Comparison of ENCODE assay signal across 7 cellular contexts in the genomic region with DNA sequence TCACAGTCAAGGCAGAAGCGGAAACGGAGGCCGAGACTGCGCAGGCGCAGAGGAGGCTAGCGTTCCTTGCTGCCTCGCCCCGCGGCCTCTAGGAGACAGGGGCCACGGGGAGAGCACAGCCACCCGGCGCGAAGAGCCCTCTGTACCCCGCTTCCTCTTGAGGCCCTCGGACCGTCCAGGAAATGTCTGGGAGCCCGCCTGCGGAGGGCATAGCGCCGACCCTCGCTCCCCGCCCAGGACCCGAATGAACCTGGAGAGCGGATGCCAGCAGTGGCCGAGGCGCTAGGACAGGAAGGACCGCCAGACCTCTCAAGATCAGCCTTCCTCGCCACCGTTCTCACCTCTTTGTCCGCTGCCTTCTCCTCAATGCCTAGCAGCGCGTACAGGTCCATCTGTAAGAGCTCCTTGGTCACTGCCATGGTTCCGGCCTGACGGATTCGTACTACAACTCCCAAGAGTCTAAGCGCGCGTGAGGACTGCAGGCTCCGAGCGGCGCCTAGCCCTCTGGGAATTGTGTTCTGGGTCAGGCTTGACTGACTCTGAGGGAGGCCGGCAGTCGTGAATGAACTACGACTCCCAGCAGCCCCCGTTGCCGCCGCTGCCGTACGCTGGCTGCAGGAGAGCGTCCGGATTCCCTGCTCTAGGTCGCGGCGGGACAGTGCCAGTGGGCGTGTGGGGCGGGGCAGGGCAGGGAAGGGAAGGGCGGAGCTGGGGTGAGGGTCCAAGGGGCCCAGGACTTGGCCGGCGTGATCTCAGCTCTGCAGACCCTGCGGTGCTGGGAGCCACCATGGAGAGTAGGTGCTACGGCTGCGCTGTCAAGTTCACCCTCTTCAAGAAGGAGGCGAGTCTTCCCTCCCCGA. TPM values are rescaled to one million over a fixed set of nuclear protein-coding genes. Genes with fewer than 3 reads are reported as not detected.
A peak's percentile ranks its signal among the peaks of the same experiment; 100 is the strongest.
DNase-seq lines count a peak whose midpoint lies in the region; ATAC-seq, FAIRE-seq and TF ChIP-seq lines count a peak whose summit lies in the region.

A gene with protein sequence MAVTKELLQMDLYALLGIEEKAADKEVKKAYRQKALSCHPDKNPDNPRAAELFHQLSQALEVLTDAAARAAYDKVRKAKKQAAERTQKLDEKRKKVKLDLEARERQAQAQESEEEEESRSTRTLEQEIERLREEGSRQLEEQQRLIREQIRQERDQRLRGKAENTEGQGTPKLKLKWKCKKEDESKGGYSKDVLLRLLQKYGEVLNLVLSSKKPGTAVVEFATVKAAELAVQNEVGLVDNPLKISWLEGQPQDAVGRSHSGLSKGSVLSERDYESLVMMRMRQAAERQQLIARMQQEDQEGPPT (minus strand): TSS at position 446 of the 860 bp plus-strand sequence. CDS start 27 bp downstream, at position 419.
A gene with protein sequence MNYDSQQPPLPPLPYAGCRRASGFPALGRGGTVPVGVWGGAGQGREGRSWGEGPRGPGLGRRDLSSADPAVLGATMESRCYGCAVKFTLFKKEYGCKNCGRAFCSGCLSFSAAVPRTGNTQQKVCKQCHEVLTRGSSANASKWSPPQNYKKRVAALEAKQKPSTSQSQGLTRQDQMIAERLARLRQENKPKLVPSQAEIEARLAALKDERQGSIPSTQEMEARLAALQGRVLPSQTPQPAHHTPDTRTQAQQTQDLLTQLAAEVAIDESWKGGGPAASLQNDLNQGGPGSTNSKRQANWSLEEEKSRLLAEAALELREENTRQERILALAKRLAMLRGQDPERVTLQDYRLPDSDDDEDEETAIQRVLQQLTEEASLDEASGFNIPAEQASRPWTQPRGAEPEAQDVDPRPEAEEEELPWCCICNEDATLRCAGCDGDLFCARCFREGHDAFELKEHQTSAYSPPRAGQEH (plus strand): TSS at position 62 of the 860 bp plus-strand sequence. CDS start 501 bp downstream, at position 563.

- DNase-seq in GM18507 (ENCODE audit: extremely low spot score, insufficient read length, low read depth) (peak; percentile 78), NCI-H2029 treated with DMSO at 0.1 percent for 48 hours (lab: John Stamatoyannopoulos, UW) (peak; percentile 78), T-helper 9 cell (peak; percentile 87), astrocyte of the cerebellum (ENCODE audit: low read depth) (peak; percentile 97), hepatic stellate cell (ENCODE audit: low spot score) (peak; percentile 94), renal cortical epithelial cell (ENCODE audit: low read depth) (peak; percentile 95)

- ATAC-seq in HG02981 (IDR thresholded peaks at IDR 0.05; ENCODE audit: unreplicated experiment) = peak; percentile 92

- peak; percentile 98 for FAIRE-seq in GM18507 (lab: Jason Lieb, UNC)

- TF ChIP-seq CTCF in astrocyte of the cerebellum (IDR thresholded peaks at IDR 0.05; ENCODE audit: low read depth, low read length, missing control alignments) = no peak

- in situ Hi-C loops in astrocyte of the cerebellum (cut with HindIII; ENCODE audit: low sequenced_read_pairs) = no loop called here

- peak within 1 kb of the TSS; percentile 86 for H3K4me3 ChIP-seq in astrocyte of the cerebellum (ENCODE audit: low read depth, low read length)

RNA-seq across cellular contexts. Expression of the first gene that starts in this region (rescaled TPM):
- 16.2 and 24.7 TPM in 2 replicates for total RNA-seq in renal cortical epithelial cell

RNA-seq across cellular contexts. Expression of the second gene that starts in this region (rescaled TPM):
- 24.5 and 30.6 TPM in 2 replicates for total RNA-seq in renal cortical epithelial cell

Comparison
In these comparisons a context has a peak if more than half of its experiments do, and no peak if none do; other contexts are left out.
1. Peak in every context shown above with its lines: DNase-seq, ATAC-seq and H3K4me3 ChIP-seq.